In the genomic region with DNA sequence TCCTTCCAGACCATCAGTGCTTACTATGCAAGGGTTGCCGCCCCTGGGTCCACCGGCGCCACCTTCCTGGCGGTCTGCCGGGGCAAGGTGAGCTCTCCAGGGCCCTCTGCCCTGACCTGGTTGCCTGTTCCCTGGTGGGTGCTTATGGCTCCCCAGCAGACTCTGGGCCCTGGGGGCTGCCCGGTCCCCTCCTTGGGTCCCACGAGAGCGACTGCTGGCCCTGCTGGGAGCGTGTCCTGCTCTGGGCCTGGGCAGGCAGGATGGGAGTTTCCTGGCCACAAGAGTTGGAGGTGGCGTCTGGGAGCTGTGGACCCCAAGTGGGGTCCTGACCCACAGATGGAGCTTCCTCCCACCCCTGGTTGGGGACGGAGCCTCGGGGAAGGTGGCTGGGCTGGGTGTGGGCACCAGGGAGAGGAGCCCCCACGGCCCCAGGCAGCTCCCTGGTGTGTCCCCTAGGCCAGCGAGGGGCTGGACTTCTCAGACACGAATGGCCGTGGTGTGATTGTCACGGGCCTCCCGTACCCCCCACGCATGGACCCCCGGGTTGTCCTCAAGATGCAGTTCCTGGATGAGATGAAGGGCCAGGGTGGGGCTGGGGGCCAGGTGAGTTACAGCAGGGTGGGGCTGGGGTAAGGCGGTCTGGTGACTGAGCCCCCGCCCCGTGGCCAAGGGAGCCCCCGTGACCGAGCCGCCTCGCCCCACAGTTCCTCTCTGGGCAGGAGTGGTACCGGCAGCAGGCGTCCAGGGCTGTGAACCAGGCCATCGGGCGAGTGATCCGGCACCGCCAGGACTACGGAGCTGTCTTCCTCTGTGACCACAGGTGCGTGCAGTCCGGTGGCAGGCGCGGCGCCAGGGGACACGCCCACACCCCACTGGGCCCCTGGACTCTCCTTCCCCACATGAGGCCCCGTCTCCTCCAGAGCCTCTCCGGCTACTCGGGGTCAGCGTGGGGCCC, we compare ENCODE assay signal across 24 cellular contexts. TPM values are rescaled to one million over a fixed set of nuclear protein-coding genes. Genes with fewer than 3 reads are reported as not detected.
A peak's percentile ranks its signal among the peaks of the same experiment; 100 is the strongest.
DNase-seq lines count a peak whose midpoint lies in the region; ATAC-seq and TF ChIP-seq lines count a peak whose summit lies in the region.
"Had no signal": no experiment of that assay in that cellular context is flagged by ENCODE, and none has a peak within 500 bp of the region (broad histone marks: within the 10 kb centered on the region; RNA-seq: fewer than 3 reads in every experiment).

No MANE protein-coding gene starts in this region.

- H4K20me1 ChIP-seq in osteoblast (ENCODE audit: insufficient read depth, low read length), result no peaks in the 10 kb centered on the region

- H3K27me3 ChIP-seq in esophagus muscularis mucosa (no peaks in the 10 kb centered on the region), osteoblast (ENCODE audit: insufficient read depth, low read length) (no peaks in the 10 kb centered on the region), upper lobe of left lung (no peaks in the 10 kb centered on the region), Caco-2 (replicated peaks; ENCODE audit: control insufficient read depth, insufficient read depth, low read length) (no peaks in the 10 kb centered on the region)
- H3K27me3 ChIP-seq: BE2C had no signal

- TF ChIP-seq POLR2A in esophagus muscularis mucosa (IDR thresholded peaks at IDR 0.05; ENCODE audit: low read depth), result no peak
- no peak for TF ChIP-seq POLR2A in upper lobe of left lung (IDR thresholded peaks at IDR 0.05)

- peaks cover 17% of the 10 kb centered on the region for H3K4me1 Mint-ChIP-seq in activated CD4-positive, alpha-beta T cell treated with anti-CD3 and anti-CD28 coated beads for 36 hours
- no peaks in the 10 kb centered on the region for H3K4me1 Mint-ChIP-seq in Caco-2 (ENCODE audit: low read depth, unreplicated experiment)

- intact Hi-C loops in activated CD4-positive, alpha-beta T cell treated with anti-CD3 and anti-CD28 coated beads for 36 hours (cut with DNase I, micrococcal nuclease), result no loop called here
- intact Hi-C loops in esophagus muscularis mucosa (cut with DNase I) (no loop called here), Caco-2 (cut with micrococcal nuclease; ENCODE audit: unreplicated experiment) (no loop called here)

- H3K4me2 ChIP-seq in osteoblast (ENCODE audit: insufficient read depth, low read length), result no peak overlapping the region

- H3K4me1 ChIP-seq in esophagus muscularis mucosa (peaks cover 41 to 70% (median 61%) of the 10 kb centered on the region in 4 donors), osteoblast (ENCODE audit: insufficient read depth, low read length) (peaks cover 4% of the 10 kb centered on the region), upper lobe of left lung (peaks cover 51 to 63% (median 56%) of the 10 kb centered on the region in 4 donors), Caco-2 (peaks cover 25% of the 10 kb centered on the region)
- H3K4me1 ChIP-seq: BE2C, prostate gland had no signal

- 92% methylated on average over 38 of the region's 44 CpGs for WGBS in esophagus muscularis mucosa
- 95 to 96% methylated on average over 9 to 44 of the region's 44 CpGs for WGBS in upper lobe of left lung, 2 donors

- no peak overlapping the region for H3K4me3 Mint-ChIP-seq in activated CD4-positive, alpha-beta T cell treated with anti-CD3 and anti-CD28 coated beads for 36 hours
- no peak overlapping the region for H3K4me3 Mint-ChIP-seq in Caco-2 (ENCODE audit: unreplicated experiment)
- H3K4me3 Mint-ChIP-seq: immature natural killer cell had no signal

- DNase-seq in activated CD4-positive, alpha-beta T cell treated with anti-CD3 and anti-CD28 coated beads for 36 hours, result peak; percentile 6
- DNase-seq in activated CD4-positive, alpha-beta T cell treated with anti-CD3 and anti-CD28 coated beads, Interleukin-2, amount 50 U/mL, for 1 hour, result no peak
- DNase-seq in esophagus muscularis mucosa (ENCODE audit: extremely low spot score) (no peak), osteoblast (ENCODE audit: insufficient read length, low spot score, missing footprints) (peak; percentile 84), upper lobe of left lung (peak in 1 of 2 donors; percentile 89), activated gamma-delta T cell (lab: John Stamatoyannopoulos, UW) (no peak), Caco-2 (no peak)
- DNase-seq: 8988T; activated naive CD4-positive, alpha-beta T cell treated with Interleukin-2 at 50 U/mL for 16 hours; amygdala; BE2C; effector memory CD4-positive, alpha-beta T cell; EL; immature natural killer cell; naive thymus-derived CD4-positive, alpha-beta T cell; NCI-H1105; NCI-H2107; NCI-H524; SIG-M5; stimulated activated CD4-positive, alpha-beta T cell treated with anti-CD3 and anti-CD28 coated beads, Interleukin-12 subunit alpha, Interleukin-12 subunit beta, amount 100 ng/mL, for 4 hours had no signal

- POLR2A ChIA-PET in activated CD4-positive, alpha-beta T cell treated with anti-CD3 and anti-CD28 coated beads for 36 hours (lab: Charles Lee), result interaction anchor here (0.6 kb wide), 1 partner anchor 193 kb away, joined by 3 read pairs; no protein-coding TSS in a partner anchor
- POLR2A ChIA-PET in Caco-2 (lab: Charles Lee), result interaction anchor here (0.6 kb wide), 1 partner anchor 61 kb away, joined by 3 read pairs; no protein-coding TSS in a partner anchor

- H3K27ac ChIP-seq in esophagus muscularis mucosa (replicated peaks in 1 of 4) (peak overlapping the region; percentile 72 to 85 (median 82)), osteoblast (ENCODE audit: low read depth, low read length) (no peak overlapping the region), upper lobe of left lung (peak overlapping the region; percentile 90 to 96 (median 91))

- ATAC-seq in activated CD4-positive, alpha-beta T cell treated with anti-CD3 and anti-CD28 coated beads for 36 hours, result no peak
- ATAC-seq in upper lobe of left lung (ENCODE audit: low FRiP score in 2 of 2) (no peak), HG02970 (IDR thresholded peaks at IDR 0.05; ENCODE audit: low FRiP score, unreplicated experiment) (no peak)
- ATAC-seq: naive thymus-derived CD4-positive, alpha-beta T cell had no signal

- no peak overlapping the region for H2AFZ ChIP-seq in osteoblast (ENCODE audit: low read length)

- TF ChIP-seq EP300 in esophagus muscularis mucosa (IDR thresholded peaks at IDR 0.05) (no peak), upper lobe of left lung (IDR thresholded peaks at IDR 0.05) (no peak)

- H3K9me3 ChIP-seq in esophagus muscularis mucosa (no peaks in the 10 kb centered on the region), osteoblast (ENCODE audit: low read depth, low read length) (no peaks in the 10 kb centered on the region), upper lobe of left lung (no peaks in the 10 kb centered on the region), Caco-2 (peaks cover 2% of the 10 kb centered on the region; the same call in 1 of the 2 replicates)
- H3K9me3 ChIP-seq: BE2C, prostate gland, thoracic aorta had no signal

- TF ChIP-seq CTCF in esophagus muscularis mucosa (IDR thresholded peaks at IDR 0.05) (no peak), osteoblast (IDR thresholded peaks at IDR 0.05; ENCODE audit: extremely low read depth, low read depth, low read length) (no peak), upper lobe of left lung (IDR thresholded peaks at IDR 0.05) (no peak), Caco-2 (IDR thresholded peaks at IDR 0.05; ENCODE audit: insufficient read depth in 1 of 2, low read depth in 1 of 2, low read length in 1 of 2, severe bottlenecking in 1 of 2, unreplicated experiment in 1 of 2) (no peak)

- CTCF ChIA-PET in activated CD4-positive, alpha-beta T cell treated with anti-CD3 and anti-CD28 coated beads for 36 hours (lab: Charles Lee), result no interaction called here
- CTCF ChIA-PET in Caco-2 (lab: Charles Lee), result interaction anchor here (0.7 kb wide), 1 partner anchor 431 kb away, joined by 3 read pairs; no protein-coding TSS in a partner anchor

- H3K36me3 Mint-ChIP-seq in activated CD4-positive, alpha-beta T cell treated with anti-CD3 and anti-CD28 coated beads for 36 hours (ENCODE audit: low read depth), result peaks cover 15% of the 10 kb centered on the region
- peaks cover 87% of the 10 kb centered on the region for H3K36me3 Mint-ChIP-seq in Caco-2 (ENCODE audit: insufficient read depth, unreplicated experiment)
- H3K36me3 Mint-ChIP-seq: immature natural killer cell had no signal

- no peaks in the 10 kb centered on the region for H3K79me2 ChIP-seq in osteoblast (ENCODE audit: insufficient read depth, low read length)

- H3K36me3 ChIP-seq in esophagus muscularis mucosa, result peaks cover 0 to 21% (median 15%) of the 10 kb centered on the region in 4 donors
- peaks cover 3% of the 10 kb centered on the region for H3K36me3 ChIP-seq in osteoblast (ENCODE audit: insufficient read depth, low read length)
- peaks cover 0 to 17% (median under 1%) of the 10 kb centered on the region in 4 donors for H3K36me3 ChIP-seq in upper lobe of left lung
- no peaks in the 10 kb centered on the region; the same call in 1 of the 2 replicates for H3K36me3 ChIP-seq in Caco-2 (ENCODE audit: control insufficient read depth, insufficient read depth, low read length)
- H3K36me3 ChIP-seq: prostate gland, thoracic aorta had no signal

- no TSS peak for BruUV-seq in Caco-2 (replicated peaks; lab: Mats Ljungman, UMichigan)

- no peak overlapping the region for H3K27ac Mint-ChIP-seq in activated CD4-positive, alpha-beta T cell treated with anti-CD3 and anti-CD28 coated beads for 36 hours
- no peak overlapping the region for H3K27ac Mint-ChIP-seq in Caco-2 (ENCODE audit: unreplicated experiment)
- H3K27ac Mint-ChIP-seq: immature natural killer cell; naive thymus-derived CD4-positive, alpha-beta T cell had no signal

- H3K9me3 Mint-ChIP-seq in activated CD4-positive, alpha-beta T cell treated with anti-CD3 and anti-CD28 coated beads for 36 hours (ENCODE audit: low read depth), result no peaks in the 10 kb centered on the region
- H3K9me3 Mint-ChIP-seq in Caco-2 (ENCODE audit: unreplicated experiment), result no peaks in the 10 kb centered on the region

- H3K27me3 Mint-ChIP-seq in activated CD4-positive, alpha-beta T cell treated with anti-CD3 and anti-CD28 coated beads for 36 hours, result no peaks in the 10 kb centered on the region
- no peaks in the 10 kb centered on the region for H3K27me3 Mint-ChIP-seq in Caco-2 (ENCODE audit: insufficient read depth, unreplicated experiment)

- H3K4me3 ChIP-seq in esophagus muscularis mucosa, result no peak overlapping the region
- no peak overlapping the region for H3K4me3 ChIP-seq in osteoblast (ENCODE audit: insufficient read depth, low read length)
- no peak overlapping the region for H3K4me3 ChIP-seq in upper lobe of left lung
- H3K4me3 ChIP-seq in Caco-2 (ENCODE audit: low read depth, low read length), result no peak overlapping the region
- H3K4me3 ChIP-seq: prostate gland, thoracic aorta had no signal

RNA-seq across cellular contexts. Expression of gene TNFRSF6B, which starts 7.1 kb away (rescaled TPM):
- 1 to 10 TPM in 1 of 2 experiments, under 1 TPM in 1; 0.21 to 1.7 TPM for total RNA-seq in activated CD4-positive, alpha-beta T cell treated with anti-CD3 and anti-CD28 coated beads for 36 hours
- total RNA-seq in esophagus muscularis mucosa (10 to 100 TPM in 3 of 4 donors, 1 to 10 TPM in 1; 5.0 to 67.8 (median 26.5) TPM), osteoblast (2.1 and 2.9 TPM in 2 replicates), upper lobe of left lung (10 to 100 TPM; 13.8 to 34.8 (median 16.9) TPM), Caco-2 (2022) (not detected in 2 replicates)
- total RNA-seq: T-helper 1 cell treated with Interleukin-12 subunit alpha and Interleukin-12 subunit beta and Interleukin-4 antibody, amounts not matched to agents 30 ng/mL and 1 ng/mL, for 36 hours had no signal

RNA-seq across cellular contexts. Expression of gene ARFRP1, which starts 18.5 kb away (rescaled TPM):
- 10 to 100 TPM; 36.4 to 52.0 TPM for total RNA-seq in activated CD4-positive, alpha-beta T cell treated with anti-CD3 and anti-CD28 coated beads for 36 hours
- 10 to 100 TPM; 34.1 to 46.5 (median 44.6) TPM for total RNA-seq in esophagus muscularis mucosa
- total RNA-seq in osteoblast, result 21.7 and 23.0 TPM in 2 replicates
- 10 to 100 TPM; 26.8 to 56.4 (median 46.3) TPM for total RNA-seq in upper lobe of left lung
- 119 and 126 TPM in 2 replicates for total RNA-seq in Caco-2 (2022)

RNA-seq across cellular contexts. Expression of gene ZGPAT, which starts 18.5 kb away (rescaled TPM):
- 10 to 100 TPM; 15.3 to 21.9 TPM for total RNA-seq in activated CD4-positive, alpha-beta T cell treated with anti-CD3 and anti-CD28 coated beads for 36 hours
- 10 to 100 TPM; 22.5 to 38.9 (median 28.6) TPM for total RNA-seq in esophagus muscularis mucosa
- 15.6 and 18.8 TPM in 2 replicates for total RNA-seq in osteoblast
- total RNA-seq in upper lobe of left lung, result 10 to 100 TPM; 24.8 to 70.2 (median 36.8) TPM
- total RNA-seq in Caco-2 (2022), result 69.3 and 74.7 TPM in 2 replicates

RNA-seq across cellular contexts. Expression of gene RTEL1, which starts 31.2 kb away (rescaled TPM):
- total RNA-seq in activated CD4-positive, alpha-beta T cell treated with anti-CD3 and anti-CD28 coated beads for 36 hours, result 10 to 100 TPM; 44.5 to 44.7 TPM
- total RNA-seq in esophagus muscularis mucosa, result 10 to 100 TPM in 2 of 4 donors, 1 to 10 TPM in 2; 8.4 to 13.4 (median 9.6) TPM
- 10.9 and 11.8 TPM in 2 replicates for total RNA-seq in osteoblast
- 10 to 100 TPM in 5 of 6 donors, 1 to 10 TPM in 1; 8.6 to 73.3 (median 32.5) TPM for total RNA-seq in upper lobe of left lung
- 51.1 and 61.6 TPM in 2 replicates for total RNA-seq in Caco-2 (2022)

RNA-seq across cellular contexts. Expression of gene STMN3, which starts 36.1 kb away (rescaled TPM):
- 10 to 100 TPM; 15.4 to 17.6 TPM for total RNA-seq in activated CD4-positive, alpha-beta T cell treated with anti-CD3 and anti-CD28 coated beads for 36 hours
- total RNA-seq in esophagus muscularis mucosa, result 10 to 100 TPM; 13.3 to 47.4 (median 28.9) TPM
- total RNA-seq in osteoblast, result 1.1 and 2.1 TPM in 2 replicates
- total RNA-seq in upper lobe of left lung, result 10 to 100 TPM in 3 of 6 donors, 1 to 10 TPM in 3; 2.1 to 16.5 (median 9.1) TPM
- total RNA-seq in Caco-2 (2022), result 27.4 and 27.9 TPM in 2 replicates

Comparison
In these comparisons a context has a peak if more than half of its experiments do, and no peak if none do; other contexts are left out.
1. DNase-seq: peak in activated CD4-positive, alpha-beta T cell treated with anti-CD3 and anti-CD28 coated beads for 36 hours (single experiment) and osteoblast (single experiment); none in activated CD4-positive, alpha-beta T cell treated with anti-CD3 and anti-CD28 coated beads, Interleukin-2, amount 50 U/mL, for 1 hour (single experiment), esophagus muscularis mucosa (single experiment), activated gamma-delta T cell (single experiment) and Caco-2 (0 of 2).